In genomic region chr5:176583076-176583475, GRCh38 we compare ENCODE assay signal across 24 cellular contexts. TPM values are rescaled to one million over a fixed set of nuclear protein-coding genes. Genes with fewer than 3 reads are reported as not detected.
"Had no signal": no experiment of that assay in that cellular context is flagged by ENCODE, and none has a peak within 500 bp of the region (broad histone marks: within the 10 kb centered on the region; RNA-seq: fewer than 3 reads in every experiment).

No MANE protein-coding gene starts in this region.

- H3K27me3 ChIP-seq: esophagus muscularis mucosa, hepatocyte, left lung, uterus had no signal

- H3K27me3 Mint-ChIP-seq: memory B cell, type B pancreatic cell had no signal

- H3K4me3 Mint-ChIP-seq: memory B cell, nephron, type B pancreatic cell had no signal

- H3K36me3 ChIP-seq: esophagus muscularis mucosa, left lung, lower lobe of right lung, neutrophil, uterus had no signal

- H3K27ac ChIP-seq: epithelial cell of prostate, esophagus muscularis mucosa, hepatocyte, left lung, lower lobe of right lung, neutrophil, psoas muscle, uterus had no signal

- H3K4me2 ChIP-seq: hepatocyte, smooth muscle cell had no signal

- H3K9me3 Mint-ChIP-seq: memory B cell, type B pancreatic cell had no signal

- H3K4me1 ChIP-seq: esophagus muscularis mucosa, left lung, lower lobe of right lung, psoas muscle, uterus had no signal

- H3K79me2 ChIP-seq: hepatocyte had no signal

- H3K27ac Mint-ChIP-seq: memory B cell, nephron, type B pancreatic cell had no signal

- ATAC-seq: left lung, lower lobe of right lung, psoas muscle had no signal

- H3K4me3 ChIP-seq: esophagus muscularis mucosa, hepatocyte, left lung, lower lobe of right lung, psoas muscle, smooth muscle cell, uterus had no signal

- DNase-seq: central memory CD4-positive, alpha-beta T cell; cortex of kidney; effector memory CD4-positive, alpha-beta T cell; foreskin melanocyte; head of caudate nucleus; islet precursor cell; left lung; lower lobe of right lung; midbrain; psoas muscle; retina; stimulated activated CD4-positive, alpha-beta T cell treated with anti-CD3 and anti-CD28 coated beads, Interleukin-2, amount 100 ng/mL, for 48 hours; stimulated activated naive CD4-positive, alpha-beta T cell treated with Interleukin-2 at 50 U/mL for 16 hours; uterus had no signal

- H3K4me1 Mint-ChIP-seq: nephron had no signal

- H2AFZ ChIP-seq: hepatocyte had no signal

RNA-seq across cellular contexts. Expression of gene CDHR2, which starts 33.9 kb away (rescaled TPM):
- polyA plus RNA-seq: smooth muscle cell had no signal

RNA-seq across cellular contexts. Expression of gene SNCB, which starts 47.3 kb away (rescaled TPM):
- total RNA-seq: esophagus muscularis mucosa, hepatocyte, left lung, lower lobe of right lung, osteoblast, uterus had no signal

RNA-seq across cellular contexts. Expression of gene EIF4E1B, which starts 47.4 kb away (rescaled TPM):
- total RNA-seq: chondrocyte, esophagus muscularis mucosa, hepatocyte, left lung, lower lobe of right lung, osteoblast, psoas muscle, smooth muscle cell, uterus had no signal
- polyA plus RNA-seq: hepatocyte, smooth muscle cell had no signal
